13 cellular contexts compared by ENCODE assay signal in the genomic region with DNA sequence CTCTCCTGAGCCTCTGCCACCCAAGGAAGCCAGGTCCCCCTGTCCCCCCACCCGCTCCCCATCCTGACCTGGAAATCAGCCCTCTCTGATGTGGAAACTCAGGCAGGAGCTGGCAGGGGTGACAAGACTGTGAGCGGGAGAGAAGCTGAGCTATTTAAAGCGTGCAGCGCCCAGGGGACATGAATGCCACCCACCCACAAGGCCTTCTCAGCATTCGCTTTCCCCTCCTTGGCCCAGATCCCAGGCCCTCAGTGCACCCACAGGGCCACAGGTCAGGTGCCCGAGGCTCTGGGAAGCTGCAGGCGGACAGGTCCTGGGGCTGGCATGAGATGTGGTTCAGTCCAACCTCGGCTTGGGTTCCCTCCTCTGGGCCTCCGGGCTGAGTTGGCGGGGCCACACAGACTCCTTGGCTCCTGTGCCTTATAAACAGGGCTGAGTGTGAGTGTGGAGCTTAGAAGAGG.
DNase-seq lines count a peak whose midpoint lies in the region; ATAC-seq and TF ChIP-seq lines count a peak whose summit lies in the region.
"Had no signal": no experiment of that assay in that cellular context is flagged by ENCODE, and none has a peak within 500 bp of the region (broad histone marks: within the 10 kb centered on the region; RNA-seq: fewer than 3 reads in every experiment).

No MANE protein-coding gene starts in this region.

- H3K4me1 ChIP-seq in breast epithelium (peaks cover 5 to 10% of the 10 kb centered on the region in 2 donors), right atrium auricular region (peaks cover 0 to 75% of the 10 kb centered on the region in 2 donors)

- POLR2A ChIA-PET in MCF 10A (lab: Yijun Ruan, JAX) = interaction anchor here (1.0 kb wide), 1 partner anchor 11 kb away, joined by 3 read pairs; no protein-coding TSS in a partner anchor

- H3K36me3 ChIP-seq in breast epithelium (no peaks in the 10 kb centered on the region), right atrium auricular region (no peaks in the 10 kb centered on the region)

- H3K27ac Mint-ChIP-seq in MCF 10A (ENCODE audit: low read depth, unreplicated experiment) = no peak overlapping the region
- H3K27ac Mint-ChIP-seq in progenitor cell of endocrine pancreas = peak overlapping the region; percentile 97
- no peak overlapping the region for H3K27ac Mint-ChIP-seq in activated T-cell treated with anti-CD3 and anti-CD28 coated beads, Interleukin-2, amount 50 U/mL, for 72 hours

- no peaks in the 10 kb centered on the region for H3K9me3 Mint-ChIP-seq in MCF 10A (ENCODE audit: unreplicated experiment)
- H3K9me3 Mint-ChIP-seq in progenitor cell of endocrine pancreas (ENCODE audit: low read depth) = no peaks in the 10 kb centered on the region
- no peaks in the 10 kb centered on the region for H3K9me3 Mint-ChIP-seq in activated T-cell treated with anti-CD3 and anti-CD28 coated beads, Interleukin-2, amount 50 U/mL, for 72 hours

- H3K4me3 ChIP-seq in breast epithelium = no peak overlapping the region
- no peak overlapping the region for H3K4me3 ChIP-seq in right atrium auricular region

- H3K36me3 Mint-ChIP-seq in MCF 10A (ENCODE audit: insufficient read depth, unreplicated experiment) = peaks cover 5% of the 10 kb centered on the region
- H3K36me3 Mint-ChIP-seq in progenitor cell of endocrine pancreas (ENCODE audit: insufficient read depth) = peaks cover 1% of the 10 kb centered on the region
- no peaks in the 10 kb centered on the region for H3K36me3 Mint-ChIP-seq in activated T-cell treated with anti-CD3 and anti-CD28 coated beads, Interleukin-2, amount 50 U/mL, for 72 hours (ENCODE audit: insufficient read depth in 2 of 2)

- H3K27ac ChIP-seq in breast epithelium = peak overlapping the region; percentile 25 to 75
- peak overlapping the region; percentile 91 to 98 for H3K27ac ChIP-seq in right atrium auricular region
- H3K27ac ChIP-seq: HL-60 had no signal

- TF ChIP-seq POLR2A in breast epithelium (IDR thresholded peaks at IDR 0.05) = no peak

- CTCF ChIA-PET in MCF 10A (lab: Yijun Ruan, JAX) = interaction anchor here (0.6 to 0.7 kb wide), 2 partner anchors 9 to 405 kb away, joined by 3 read pairs; no protein-coding TSS in a partner anchor

- H3K27me3 Mint-ChIP-seq in MCF 10A (ENCODE audit: insufficient read depth, unreplicated experiment) (no peaks in the 10 kb centered on the region), progenitor cell of endocrine pancreas (peaks cover 3% of the 10 kb centered on the region)
- no peaks in the 10 kb centered on the region for H3K27me3 Mint-ChIP-seq in activated T-cell treated with anti-CD3 and anti-CD28 coated beads, Interleukin-2, amount 50 U/mL, for 72 hours (ENCODE audit: low read depth)

- H3K27me3 ChIP-seq in breast epithelium = no peaks in the 10 kb centered on the region
- no peaks in the 10 kb centered on the region for H3K27me3 ChIP-seq in right atrium auricular region

- intact Hi-C loops in breast epithelium (cut with DNase I; ENCODE audit: low total_unique reads) (no loop called here), MCF 10A (cut with micrococcal nuclease) (no loop called here)

- DNase-seq in breast epithelium (ENCODE audit: low spot score in 2 of 2) (peak in 1 of 2 donors; percentile 36), MCF 10A (ENCODE audit: unreplicated experiment) (no peak), right atrium auricular region (ENCODE audit: low spot score) (peak; percentile 78), progenitor cell of endocrine pancreas (ENCODE audit: low spot score, unreplicated experiment) (no peak), A172 (ENCODE audit: low spot score) (no peak), iPS-NIHi7 (ENCODE audit: extremely low spot score) (no peak)
- no peak for DNase-seq in activated T-cell treated with anti-CD3 and anti-CD28 coated beads, Interleukin-2, amount 50 U/mL, for 72 hours
- no peak for DNase-seq in stimulated activated CD4-positive, alpha-beta T cell treated with anti-CD3 and anti-CD28 coated beads, Interleukin-2, amount 100 ng/mL, for 24 hours
- DNase-seq: effector memory CD4-positive, alpha-beta T cell; NCI-H187; stimulated activated CD4-positive, alpha-beta T cell treated with anti-CD3 and anti-CD28 coated beads, Interleukin-12 subunit alpha, Interleukin-12 subunit beta, amount 100 ng/mL, for 4 hours; stimulated activated naive CD4-positive, alpha-beta T cell had no signal

- H3K9me3 ChIP-seq in breast epithelium (no peaks in the 10 kb centered on the region), right atrium auricular region (no peaks in the 10 kb centered on the region)

- no peak for ATAC-seq in activated T-cell treated with anti-CD3 and anti-CD28 coated beads, Interleukin-2, amount 50 U/mL, for 72 hours (replicated peaks in 1 of 2)

- H3K4me3 Mint-ChIP-seq in MCF 10A (ENCODE audit: unreplicated experiment) (no peak overlapping the region), progenitor cell of endocrine pancreas (ENCODE audit: low read depth) (no peak overlapping the region)
- no peak overlapping the region for H3K4me3 Mint-ChIP-seq in activated T-cell treated with anti-CD3 and anti-CD28 coated beads, Interleukin-2, amount 50 U/mL, for 72 hours

- peaks cover 3% of the 10 kb centered on the region for H3K4me1 Mint-ChIP-seq in MCF 10A (ENCODE audit: insufficient read depth, unreplicated experiment)
- H3K4me1 Mint-ChIP-seq in progenitor cell of endocrine pancreas (ENCODE audit: low read depth) = peaks cover 52% of the 10 kb centered on the region
- peaks cover 13% of the 10 kb centered on the region for H3K4me1 Mint-ChIP-seq in activated T-cell treated with anti-CD3 and anti-CD28 coated beads, Interleukin-2, amount 50 U/mL, for 72 hours (ENCODE audit: low read depth)

- no TSS peak for BruUV-seq in MCF 10A (replicated peaks; lab: Mats Ljungman, UMichigan)

- TF ChIP-seq CTCF in breast epithelium (IDR thresholded peaks at IDR 0.05) (no peak), MCF 10A (IDR thresholded peaks at IDR 0.05; ENCODE audit: unreplicated experiment) (no peak), right atrium auricular region (IDR thresholded peaks at IDR 0.05) (no peak), progenitor cell of endocrine pancreas (IDR thresholded peaks at IDR 0.05; ENCODE audit: unreplicated experiment) (no peak)
